Comparison of ENCODE assay signal across 27 cellular contexts in genomic region chrX:105317117-105317516, GRCh38.
"Had no signal": no experiment of that assay in that cellular context is flagged by ENCODE, and none has a peak within 500 bp of the region (broad histone marks: within the 10 kb centered on the region; RNA-seq: fewer than 3 reads in every experiment).

No MANE protein-coding gene starts in this region.

- H3K9me3 ChIP-seq: stomach, suprapubic skin, testis, thoracic aorta, thyroid gland, tibial artery, tibial nerve, transverse colon, upper lobe of left lung, upper lobe of right lung, uterus, vagina had no signal

- H3K4me3 ChIP-seq: stomach, suprapubic skin, testis, thoracic aorta, thyroid gland, tibial artery, tibial nerve, transverse colon, upper lobe of left lung, upper lobe of right lung, uterus, vagina had no signal

- FAIRE-seq: urothelium cell line had no signal

- ATAC-seq: stimulated activated effector memory CD8-positive, alpha-beta T cell treated with anti-CD3 and anti-CD28 coated beads, Interleukin-12 subunit alpha, Interleukin-12 subunit beta, amount 100 ng/mL, for 72 hours; stimulated activated memory B cell treated with anti-CD40 and anti-IgM and Interleukin-4, amounts not matched to agents 10 μg/mL and 1 μg/mL and 100 μg/mL, for 72 hours; stimulated activated naive B cell treated with anti-CD40 and anti-IgM and Interleukin-4, amounts not matched to agents 10 μg/mL and 1 μg/mL and 100 μg/mL, for 72 hours; stimulated activated naive CD8-positive, alpha-beta T cell treated with anti-CD3 and anti-CD28 coated beads, Interleukin-15, amount 100 ng/mL, for 72 hours; stimulated activated naive CD8-positive, alpha-beta T cell treated with anti-CD3 and anti-CD28 coated beads, Interleukin-15, Interleukin-2, amounts not matched to agents 100 U/mL and 50 U/mL, for 24 hours; upper lobe of right lung had no signal

- H3K4me1 ChIP-seq: stomach, suprapubic skin, testis, thyroid gland, tibial artery, tibial nerve, transverse colon, upper lobe of left lung, upper lobe of right lung, uterus, vagina had no signal

- DNase-seq: stimulated activated CD4-positive, alpha-beta T cell treated with anti-CD3 and anti-CD28 coated beads, Interleukin-2, amount 100 ng/mL, for 48 hours; stimulated activated CD4-positive, alpha-beta T cell treated with anti-CD3 and anti-CD28 coated beads, Interleukin-4, amount 100 ng/mL, for 1 hour; stimulated activated CD4-positive, alpha-beta T cell treated with anti-CD3 and anti-CD28 coated beads, Interleukin-4, amount 100 ng/mL, for 24 hours; stimulated activated CD4-positive, alpha-beta T cell treated with anti-CD3 and anti-CD28 coated beads, Interleukin-4, amount 100 ng/mL, for 4 hours; stimulated activated CD8-positive, alpha-beta memory T cell treated with anti-CD3 and anti-CD28 coated beads, Interleukin-4, amount 100 ng/mL, for 48 hours; stimulated activated naive B cell treated with anti-CD40 and anti-IgM and Interleukin-4, amounts not matched to agents 10 μg/mL and 1 μg/mL and 100 μg/mL, for 72 hours; stimulated activated naive CD4-positive, alpha-beta T cell; stimulated activated naive CD4-positive, alpha-beta T cell treated with Interleukin-2 at 50 U/mL for 16 hours; stimulated activated naive CD8-positive, alpha-beta T cell treated with anti-CD3 and anti-CD28 coated beads, Interleukin-15, amount 100 ng/mL, for 72 hours; stimulated activated naive CD8-positive, alpha-beta T cell treated with anti-CD3 and anti-CD28 coated beads, Interleukin-15, Interleukin-2, amounts not matched to agents 100 U/mL and 50 U/mL, for 24 hours; stomach; substantia nigra; testis; thyroid gland; tibial artery; transverse colon; trophoblast cell; upper lobe of left lung; upper lobe of right lung; uterus had no signal

- H3K36me3 ChIP-seq: stomach, suprapubic skin, thoracic aorta, thyroid gland, tibial artery, tibial nerve, transverse colon, upper lobe of left lung, upper lobe of right lung, uterus, vagina had no signal

- H3K27ac ChIP-seq: stomach, suprapubic skin, testis, thoracic aorta, thyroid gland, tibial artery, tibial nerve, transverse colon, upper lobe of left lung, upper lobe of right lung, uterus, vagina had no signal

- H3K27me3 ChIP-seq: stomach, suprapubic skin, testis, thyroid gland, tibial artery, transverse colon, upper lobe of left lung, upper lobe of right lung, uterus, vagina had no signal
